ENCODE assay signal across 17 cellular contexts in genomic region chr5:17428176-17428800, GRCh38.
"Had no signal": no experiment of that assay in that cellular context is flagged by ENCODE, and none has a peak within 500 bp of the region (broad histone marks: within the 10 kb centered on the region; RNA-seq: fewer than 3 reads in every experiment).

No MANE protein-coding gene starts in this region.

- H3K27me3 ChIP-seq: ascending aorta, gastrocnemius medialis, tibial nerve had no signal

- H3K4me3 ChIP-seq: ascending aorta, coronary artery, gastrocnemius medialis, heart right ventricle, left ventricle myocardium inferior, prostate gland, skin epidermis, tibial nerve had no signal

- H3K9me3 ChIP-seq: ascending aorta, gastrocnemius medialis, heart right ventricle, left ventricle myocardium inferior, prostate gland, tibial nerve had no signal

- H3K4me1 ChIP-seq: ascending aorta, gastrocnemius medialis, left ventricle myocardium inferior, prostate gland, tibial nerve had no signal

- H3K27ac ChIP-seq: ascending aorta, coronary artery, gastrocnemius medialis, heart right ventricle, left ventricle myocardium inferior, prostate gland, skin epidermis, tibial nerve had no signal

- H3K36me3 ChIP-seq: ascending aorta, gastrocnemius medialis, heart right ventricle, left ventricle myocardium inferior, prostate gland, tibial nerve had no signal

- DNase-seq: activated CD4-positive, CD25-positive, alpha-beta regulatory T cell treated with anti-CD3 and anti-CD28 coated beads, Interleukin-2, amount 50 U/mL, for 72 hours; activated gamma-delta T cell; erythroblast; gastrocnemius medialis; heart right ventricle; immature natural killer cell; kidney glomerular epithelial cell; left ventricle myocardium inferior; nephron progenitor cell; right cardiac atrium; stimulated activated naive CD8-positive, alpha-beta T cell treated with anti-CD3 and anti-CD28 coated beads, Interleukin-15, Interleukin-2, amounts not matched to agents 100 U/mL and 50 U/mL, for 24 hours; substantia nigra had no signal
